Comparison of ENCODE assay signal across 11 cellular contexts in genomic region chr6:30500421-30501069, GRCh38. TPM values are rescaled to one million over a fixed set of nuclear protein-coding genes. Genes with fewer than 3 reads are reported as not detected.
A peak's percentile ranks its signal among the peaks of the same experiment; 100 is the strongest.
DNase-seq lines count a peak whose midpoint lies in the region; ATAC-seq, FAIRE-seq and TF ChIP-seq lines count a peak whose summit lies in the region.
"Had no signal": no experiment of that assay in that cellular context is flagged by ENCODE, and none has a peak within 500 bp of the region (broad histone marks: within the 10 kb centered on the region; RNA-seq: fewer than 3 reads in every experiment).

No MANE protein-coding gene starts in this region.

- no peaks in the 10 kb centered on the region for H3K27me3 ChIP-seq in ovary

- no peak for ATAC-seq in HG02763 (IDR thresholded peaks at IDR 0.05; ENCODE audit: unreplicated experiment)

- no peaks in the 10 kb centered on the region for H3K4me1 ChIP-seq in kidney (ENCODE audit: control insufficient read depth in 1 of 2, insufficient read depth in 1 of 2, low read depth in 1 of 2, low read length in 2 of 2)
- H3K4me1 ChIP-seq in ovary (ENCODE audit: insufficient read depth), result no peaks in the 10 kb centered on the region

- no peaks in the 10 kb centered on the region for H3K36me3 Mint-ChIP-seq in activated naive CD4-positive, alpha-beta T cell treated with anti-CD3 and anti-CD28 coated beads, Interleukin-2, amount 50 U/mL, for 24 hours
- no peaks in the 10 kb centered on the region for H3K36me3 Mint-ChIP-seq in activated naive CD8-positive, alpha-beta T cell

- FAIRE-seq in kidney (lab: Jason Lieb, UNC) (no peak), urothelium cell line (lab: Jason Lieb, UNC) (no peak)

- no peak for DNase-seq in activated naive CD4-positive, alpha-beta T cell (lab: John Stamatoyannopoulos, UW)
- no peak for DNase-seq in kidney
- peak; percentile 36 for DNase-seq in urothelium cell line (ENCODE audit: low spot score)
- no peak for DNase-seq in lower leg skin (ENCODE audit: low spot score in 2 of 2)
- no peak for DNase-seq in ovary
- DNase-seq: Calu3, KG1 had no signal

- WGBS in lower leg skin, 2 donors, result 44 to 53% methylated on average over 9 of the region's 9 CpGs
- WGBS in ovary, 3 donors, result 55 to 61% (median 56%) methylated on average over 9 of the region's 9 CpGs

- H3K4me1 Mint-ChIP-seq in activated naive CD4-positive, alpha-beta T cell treated with anti-CD3 and anti-CD28 coated beads, Interleukin-2, amount 50 U/mL, for 24 hours, result peaks cover 51% of the 10 kb centered on the region
- H3K4me1 Mint-ChIP-seq in activated naive CD8-positive, alpha-beta T cell (ENCODE audit: low read depth), result peaks cover 51% of the 10 kb centered on the region
- H3K4me1 Mint-ChIP-seq: neural crest cell had no signal

- intact Hi-C loops in kidney (cut with DNase I), result no loop called here
- intact Hi-C loops in lower leg skin (cut with DNase I; ENCODE audit: low total_unique reads), result no loop called here
- intact Hi-C loops in ovary (cut with DNase I), result no loop called here

- no peak for TF ChIP-seq EP300 in ovary (IDR thresholded peaks at IDR 0.05)

- H3K4me3 ChIP-seq in kidney (ENCODE audit: low read length in 2 of 2) (no peak overlapping the region), lower leg skin (ENCODE audit: low read depth, poor library complexity, severe bottlenecking) (no peak overlapping the region), ovary (no peak overlapping the region)

- TF ChIP-seq POLR2A in lower leg skin (IDR thresholded peaks at IDR 0.05), result no peak
- TF ChIP-seq POLR2A in ovary (IDR thresholded peaks at IDR 0.05), result no peak

- H3K9ac ChIP-seq in kidney (ENCODE audit: low read length in 2 of 2), result no peak overlapping the region

- H3K9me3 Mint-ChIP-seq in activated naive CD4-positive, alpha-beta T cell treated with anti-CD3 and anti-CD28 coated beads, Interleukin-2, amount 50 U/mL, for 24 hours, result no peaks in the 10 kb centered on the region
- no peaks in the 10 kb centered on the region for H3K9me3 Mint-ChIP-seq in activated naive CD8-positive, alpha-beta T cell (ENCODE audit: low read depth)
- H3K9me3 Mint-ChIP-seq: neural crest cell had no signal

- H3K27me3 Mint-ChIP-seq in activated naive CD4-positive, alpha-beta T cell treated with anti-CD3 and anti-CD28 coated beads, Interleukin-2, amount 50 U/mL, for 24 hours, result no peaks in the 10 kb centered on the region
- no peaks in the 10 kb centered on the region for H3K27me3 Mint-ChIP-seq in activated naive CD8-positive, alpha-beta T cell

- no peak for TF ChIP-seq CTCF in kidney (IDR thresholded peaks at IDR 0.05; ENCODE audit: borderline replicate concordance, extremely low read depth, insufficient read depth)
- no peak for TF ChIP-seq CTCF in lower leg skin (IDR thresholded peaks at IDR 0.05)
- TF ChIP-seq CTCF in ovary (IDR thresholded peaks at IDR 0.05), result no peak

- peak overlapping the region; percentile 82 for H3K27ac Mint-ChIP-seq in activated naive CD4-positive, alpha-beta T cell treated with anti-CD3 and anti-CD28 coated beads, Interleukin-2, amount 50 U/mL, for 24 hours
- H3K27ac Mint-ChIP-seq in activated naive CD8-positive, alpha-beta T cell, result peak overlapping the region; percentile 90

- H3K27ac ChIP-seq in kidney (ENCODE audit: low read depth in 2 of 2, low read length in 2 of 2), result peak overlapping the region; percentile 12 to 16
- no peak overlapping the region for H3K27ac ChIP-seq in ovary

- H3K9me3 ChIP-seq in kidney (ENCODE audit: control insufficient read depth in 1 of 2, low read length in 2 of 2) (no peaks in the 10 kb centered on the region), ovary (no peaks in the 10 kb centered on the region)

- H3K4me3 Mint-ChIP-seq in activated naive CD4-positive, alpha-beta T cell treated with anti-CD3 and anti-CD28 coated beads, Interleukin-2, amount 50 U/mL, for 24 hours, result peak overlapping the region; percentile 84
- peak overlapping the region; percentile 83 for H3K4me3 Mint-ChIP-seq in activated naive CD8-positive, alpha-beta T cell
- H3K4me3 Mint-ChIP-seq: neural crest cell had no signal

- H3K36me3 ChIP-seq in kidney (ENCODE audit: control insufficient read depth in 1 of 2, insufficient read depth in 2 of 2, low read length in 2 of 2) (no peaks in the 10 kb centered on the region), ovary (no peaks in the 10 kb centered on the region)

RNA-seq across cellular contexts. Expression of gene HLA-E, which starts 11.2 kb away (rescaled TPM):
- total RNA-seq in kidney, result 525 TPM
- 387 TPM for polyA plus RNA-seq in kidney (ENCODE audit: insufficient read depth, low read depth, low replicate concordance)
- total RNA-seq in lower leg skin, result 100 to 1,000 TPM; 685 to 929 (median 835) TPM
- total RNA-seq in ovary, result 100 to 1,000 TPM; 181 to 322 (median 238) TPM
- 100 to 1,000 TPM; 332 to 614 TPM for polyA plus RNA-seq in ovary

RNA-seq across cellular contexts. Expression of gene GNL1, which starts 55.7 kb away (rescaled TPM):
- total RNA-seq in kidney, result 70.4 TPM
- 64.9 TPM for polyA plus RNA-seq in kidney (ENCODE audit: insufficient read depth, low read depth, low replicate concordance)
- 10 to 100 TPM; 30.4 to 39.6 (median 33.4) TPM for total RNA-seq in lower leg skin
- total RNA-seq in ovary, result 100 to 1,000 TPM in 4 of 7 donors, 10 to 100 TPM in 3; 42.4 to 128 (median 103) TPM
- 10 to 100 TPM; 77.8 to 80.4 TPM for polyA plus RNA-seq in ovary

RNA-seq across cellular contexts. Expression of gene PRR3, which starts 56.5 kb away (rescaled TPM):
- 9.3 TPM for total RNA-seq in kidney
- polyA plus RNA-seq in kidney (ENCODE audit: insufficient read depth, low read depth, low replicate concordance), result 7.9 TPM
- 10 to 100 TPM in 2 of 4 donors, 1 to 10 TPM in 2; 4.5 to 14.0 (median 8.5) TPM for total RNA-seq in lower leg skin
- total RNA-seq in ovary, result 10 to 100 TPM in 6 of 7 donors, 1 to 10 TPM in 1; 8.6 to 35.0 (median 20.9) TPM
- 10 to 100 TPM; 19.0 to 29.6 TPM for polyA plus RNA-seq in ovary

Comparison
In these comparisons a context has a peak if more than half of its experiments do, and no peak if none do; other contexts are left out.
1. H3K27ac ChIP-seq: peak in kidney (2 of 2); none in ovary (0 of 2).